8 cellular contexts compared by ENCODE assay signal in the genomic region with DNA sequence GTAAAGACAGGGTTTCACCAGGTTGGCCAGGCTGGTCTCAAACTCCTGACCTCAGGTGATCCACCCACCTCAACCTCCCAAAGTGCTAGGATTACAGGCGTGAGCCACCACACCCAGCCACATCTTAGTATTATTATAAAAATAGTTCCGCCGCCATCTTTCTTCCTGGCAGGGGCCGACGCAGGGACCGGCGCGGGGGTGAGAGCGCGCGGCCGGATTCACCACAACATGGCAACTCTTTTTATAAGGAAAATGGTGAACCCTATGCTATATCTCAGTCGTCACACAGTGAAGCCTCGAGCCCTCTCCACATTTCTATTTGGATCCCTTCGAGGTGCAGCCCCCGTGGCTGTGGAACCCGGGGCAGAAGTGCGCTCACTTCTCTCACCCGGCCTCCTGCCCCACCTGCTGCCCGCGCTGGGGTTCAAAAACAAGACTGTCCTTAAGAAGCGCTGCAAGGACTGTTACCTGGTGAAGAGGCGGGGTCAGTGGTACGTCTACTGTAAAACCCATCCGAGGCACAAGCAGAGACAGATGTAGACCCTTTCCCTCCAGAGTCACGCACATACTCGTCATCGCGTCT. TPM values are rescaled to one million over a fixed set of nuclear protein-coding genes. Genes with fewer than 3 reads are reported as not detected.
DNase-seq lines count a peak whose midpoint lies in the region; ATAC-seq and TF ChIP-seq lines count a peak whose summit lies in the region.
"Not testable (repeated sequence)": the region's sequence is repeated elsewhere in the genome, so short reads cannot be mapped to it uniquely, and the experiment has no call there.

No MANE protein-coding gene starts in this region.

- H3K4me3 ChIP-seq in CD4-positive, CD25-positive, alpha-beta regulatory T cell (ENCODE audit: low read depth, low read length); HEK293 (ENCODE audit: low read depth, low read length); sigmoid colon; uterus: not testable (repeated sequence)

- not testable (repeated sequence) for H3K27ac ChIP-seq in CD4-positive, CD25-positive, alpha-beta regulatory T cell (ENCODE audit: insufficient read depth, low read length, poor library complexity, severe bottlenecking); HEK293 (ENCODE audit: extremely low read depth, low read depth, low read length); sigmoid colon
- peak overlapping the region; percentile 37 to 88 for H3K27ac ChIP-seq in uterus

- intact Hi-C loops in sigmoid colon (cut with DNase I); uterus (cut with DNase I; ENCODE audit: low total_unique reads): not testable (repeated sequence)

- not testable (repeated sequence) for H3K9me3 Mint-ChIP-seq in CD4-positive, CD25-positive, alpha-beta regulatory T cell; activated CD8-positive, alpha-beta T cell treated with anti-CD3 and anti-CD28 coated beads, Interleukin-2, amount 10 ng/mL, durations not matched to agents 7 days and 5 days (ENCODE audit: insufficient read depth); chondrocyte (ENCODE audit: low read depth)

- not testable (repeated sequence) for H3K9me3 ChIP-seq in CD4-positive, CD25-positive, alpha-beta regulatory T cell (ENCODE audit: control insufficient read depth in 2 of 2, low read length in 2 of 2); HEK293 (ENCODE audit: control insufficient read depth, insufficient read depth, low read depth, low read length); T-helper 17 cell (ENCODE audit: control insufficient read depth, low read length, poor library complexity, severe bottlenecking); sigmoid colon; uterus

- H3K27ac Mint-ChIP-seq in CD4-positive, CD25-positive, alpha-beta regulatory T cell: peak overlapping the region; percentile 50 to 93 (median 53)
- peak overlapping the region; percentile 99 for H3K27ac Mint-ChIP-seq in T-helper 17 cell
- H3K27ac Mint-ChIP-seq in activated CD8-positive, alpha-beta T cell treated with anti-CD3 and anti-CD28 coated beads, Interleukin-2, amount 10 ng/mL, durations not matched to agents 7 days and 5 days: peak overlapping the region; percentile 60
- not testable (repeated sequence) for H3K27ac Mint-ChIP-seq in chondrocyte (ENCODE audit: unreplicated experiment)

- H3K4me1 ChIP-seq in CD4-positive, CD25-positive, alpha-beta regulatory T cell (ENCODE audit: control insufficient read depth, insufficient read depth, low read length, poor library complexity, severe bottlenecking): peaks cover 29% of the 10 kb centered on the region
- not testable (repeated sequence) for H3K4me1 ChIP-seq in HEK293 (ENCODE audit: control insufficient read depth, insufficient read depth, low read length); sigmoid colon
- peaks cover 6 to 13% of the 10 kb centered on the region in 2 donors for H3K4me1 ChIP-seq in uterus

- TF ChIP-seq CTCF in HEK293 (tag by site-specific recombination; IDR thresholded peaks at IDR 0.05); chondrocyte (IDR thresholded peaks at IDR 0.05); sigmoid colon (IDR thresholded peaks at IDR 0.05); uterus (IDR thresholded peaks at IDR 0.05): not testable (repeated sequence)

- H3K27me3 ChIP-seq in CD4-positive, CD25-positive, alpha-beta regulatory T cell (ENCODE audit: control insufficient read depth, insufficient read depth, low read length); sigmoid colon; uterus: not testable (repeated sequence)

- CTCF ChIA-PET in HEK293 (lab: Yijun Ruan, JAX); activated CD8-positive, alpha-beta T cell treated with anti-CD3 and anti-CD28 coated beads, Interleukin-2, amount 10 ng/mL, durations not matched to agents 7 days and 5 days (lab: Charles Lee): not testable (repeated sequence)

- not testable (repeated sequence) for H3K36me3 Mint-ChIP-seq in CD4-positive, CD25-positive, alpha-beta regulatory T cell; T-helper 17 cell (ENCODE audit: low read depth); activated CD8-positive, alpha-beta T cell treated with anti-CD3 and anti-CD28 coated beads, Interleukin-2, amount 10 ng/mL, durations not matched to agents 7 days and 5 days (ENCODE audit: low read depth); chondrocyte (ENCODE audit: low read depth)

- H3K4me3 Mint-ChIP-seq in CD4-positive, CD25-positive, alpha-beta regulatory T cell: peak overlapping the region in 2 of 4 donors; percentile 21 to 41
- not testable (repeated sequence) for H3K4me3 Mint-ChIP-seq in T-helper 17 cell; activated CD8-positive, alpha-beta T cell treated with anti-CD3 and anti-CD28 coated beads, Interleukin-2, amount 10 ng/mL, durations not matched to agents 7 days and 5 days; chondrocyte (ENCODE audit: unreplicated experiment)

- TF ChIP-seq POLR2A in sigmoid colon (IDR thresholded peaks at IDR 0.05); uterus (IDR thresholded peaks at IDR 0.05): not testable (repeated sequence)

- not testable (repeated sequence) for TF ChIP-seq EP300 in sigmoid colon (IDR thresholded peaks at IDR 0.05)

- peaks cover 23 to 46% (median 27%) of the 10 kb centered on the region in 4 donors for H3K4me1 Mint-ChIP-seq in CD4-positive, CD25-positive, alpha-beta regulatory T cell
- H3K4me1 Mint-ChIP-seq in T-helper 17 cell (peaks cover 25% of the 10 kb centered on the region), chondrocyte (ENCODE audit: low read depth) (peaks cover 22% of the 10 kb centered on the region)
- peaks cover 50% of the 10 kb centered on the region for H3K4me1 Mint-ChIP-seq in activated CD8-positive, alpha-beta T cell treated with anti-CD3 and anti-CD28 coated beads, Interleukin-2, amount 10 ng/mL, durations not matched to agents 7 days and 5 days (ENCODE audit: low read depth)

- POLR2A ChIA-PET in HEK293 (lab: Yijun Ruan, JAX); activated CD8-positive, alpha-beta T cell treated with anti-CD3 and anti-CD28 coated beads, Interleukin-2, amount 10 ng/mL, durations not matched to agents 7 days and 5 days (lab: Charles Lee): not testable (repeated sequence)

- not testable (repeated sequence) for DNase-seq in CD4-positive, CD25-positive, alpha-beta regulatory T cell; T-helper 17 cell; activated CD8-positive, alpha-beta T cell treated with anti-CD3 and anti-CD28 coated beads, Interleukin-2, amount 10 ng/mL, durations not matched to agents 7 days and 5 days; uterus
- DNase-seq in chondrocyte (ENCODE audit: low spot score) (peak; percentile 30), mesenteric fat pad (ENCODE audit: low spot score) (peak; percentile 74), sigmoid colon (peak; percentile 29)

- WGBS in sigmoid colon, 2 donors: 96% methylated on average over 29 of the region's 29 CpGs

- not testable (repeated sequence) for ATAC-seq in CD4-positive, CD25-positive, alpha-beta regulatory T cell (ENCODE audit: low read depth in 2 of 2); T-helper 17 cell; activated CD8-positive, alpha-beta T cell treated with anti-CD3 and anti-CD28 coated beads, Interleukin-2, amount 10 ng/mL, durations not matched to agents 7 days and 5 days

- H3K36me3 ChIP-seq in CD4-positive, CD25-positive, alpha-beta regulatory T cell (ENCODE audit: control insufficient read depth, insufficient read depth, low read length); HEK293 (ENCODE audit: control insufficient read depth in 2 of 2, insufficient read depth in 1 of 2, low read length in 2 of 2); sigmoid colon; uterus: not testable (repeated sequence)

- H3K27me3 Mint-ChIP-seq in CD4-positive, CD25-positive, alpha-beta regulatory T cell; T-helper 17 cell; activated CD8-positive, alpha-beta T cell treated with anti-CD3 and anti-CD28 coated beads, Interleukin-2, amount 10 ng/mL, durations not matched to agents 7 days and 5 days (ENCODE audit: low read depth); chondrocyte (ENCODE audit: low read depth): not testable (repeated sequence)

TF ChIP-seq in HEK293, 187 proteins besides CTCF, POLR2A, EP300 and RAD21:
- 0 out of 2 replicates have a peak, but pooled peaks have one; percentile 4 for TF ChIP-seq ZNF362 (tag by site-specific recombination; IDR thresholded peaks at IDR 0.05)
TF ChIP-seq in HEK293: peak in this region for 1; not testable (repeated sequence) for 186.

RNA-seq across cellular contexts. Expression of gene PCBP1, which starts 15.1 kb away (rescaled TPM):
- 330 TPM for total RNA-seq in CD4-positive, CD25-positive, alpha-beta regulatory T cell
- 100 to 1,000 TPM; 131 to 188 (median 173) TPM for polyA plus RNA-seq in CD4-positive, CD25-positive, alpha-beta regulatory T cell
- 100 to 1,000 TPM; 334 to 345 TPM for total RNA-seq in T-helper 17 cell
- total RNA-seq in activated CD8-positive, alpha-beta T cell treated with anti-CD3 and anti-CD28 coated beads, Interleukin-2, amount 10 ng/mL, durations not matched to agents 7 days and 5 days: 100 to 1,000 TPM; 516 to 518 TPM
- 220 to 240 TPM (median 221 TPM) in 3 replicates for total RNA-seq in chondrocyte
- total RNA-seq in mesenteric fat pad: 399 TPM
- 100 to 1,000 TPM; 178 to 186 (median 182) TPM for total RNA-seq in sigmoid colon
- 100 to 1,000 TPM; 269 to 311 (median 286) TPM for polyA plus RNA-seq in sigmoid colon
- total RNA-seq in uterus: 100 to 1,000 TPM in 2 of 4 donors, 10 to 100 TPM in 2; 55.5 to 294 (median 101) TPM
